ENCODE assay signal across 9 cellular contexts in genomic region chr14:91870001-91870400, GRCh38. TPM values are rescaled to one million over a fixed set of nuclear protein-coding genes. Genes with fewer than 3 reads are reported as not detected.
DNase-seq lines count a peak whose midpoint lies in the region; ATAC-seq and TF ChIP-seq lines count a peak whose summit lies in the region.
"Had no signal": no experiment of that assay in that cellular context is flagged by ENCODE, and none has a peak within 500 bp of the region (broad histone marks: within the 10 kb centered on the region; RNA-seq: fewer than 3 reads in every experiment).

No MANE protein-coding gene starts in this region.

- H3K4ac ChIP-seq in trophoblast cell (ENCODE audit: low read depth, low read length) = no peak overlapping the region

- no peaks in the 10 kb centered on the region for H3K36me3 ChIP-seq in CD4-positive, alpha-beta memory T cell (ENCODE audit: insufficient read depth, low read length)
- H3K36me3 ChIP-seq in trophoblast cell (ENCODE audit: control insufficient read depth in 1 of 2, insufficient read depth in 2 of 2, low read length in 2 of 2) = peaks cover 2 to 4% of the 10 kb centered on the region in 2 experiments

- no peak overlapping the region for H2BK12ac ChIP-seq in trophoblast cell (ENCODE audit: low read length)

- no peak for TF ChIP-seq CTCF in omental fat pad (IDR thresholded peaks at IDR 0.05)

- no peaks in the 10 kb centered on the region for H3K79me2 ChIP-seq in trophoblast cell (ENCODE audit: control insufficient read depth, insufficient read depth, low read length, poor library complexity)

- CTCF ChIA-PET in CD4-positive, alpha-beta memory T cell (lab: Charles Lee; ENCODE audit: partially characterized antibody) = interaction anchor here (1.2 to 1.3 kb wide), 2 partner anchors 25 to 26 kb away, joined by 3 read pairs; no protein-coding TSS in a partner anchor

- H3K9me3 ChIP-seq in CD4-positive, alpha-beta memory T cell (ENCODE audit: control insufficient read depth in 1 of 2, low read length in 2 of 2) = no peaks in the 10 kb centered on the region
- H3K9me3 ChIP-seq in T-helper 17 cell (ENCODE audit: control insufficient read depth, low read length, poor library complexity, severe bottlenecking) = no peaks in the 10 kb centered on the region
- H3K9me3 ChIP-seq in trophoblast cell (ENCODE audit: insufficient read depth, low read depth, low read length) = peaks cover 10% of the 10 kb centered on the region

- no peak overlapping the region for H2BK5ac ChIP-seq in trophoblast cell (ENCODE audit: low read depth, low read length, poor library complexity)

- peak overlapping the region; percentile 74 to 99 (median 86) for H3K4me3 Mint-ChIP-seq in CD4-positive, alpha-beta memory T cell
- peak overlapping the region; percentile 89 for H3K4me3 Mint-ChIP-seq in T-helper 17 cell
- H3K4me3 Mint-ChIP-seq in activated naive CD8-positive, alpha-beta T cell treated with anti-CD3 and anti-CD28 coated beads, Interleukin-2, amount 10 ng/mL, durations not matched to agents 7 days and 5 days = peak overlapping the region; percentile 80

- ATAC-seq in T-helper 17 cell (peak; percentile 61), omental fat pad (ENCODE audit: low FRiP score) (no peak), HG03135 (IDR thresholded peaks at IDR 0.05; ENCODE audit: unreplicated experiment) (no peak)
- ATAC-seq in activated naive CD8-positive, alpha-beta T cell treated with anti-CD3 and anti-CD28 coated beads, Interleukin-2, amount 10 ng/mL, durations not matched to agents 7 days and 5 days (ENCODE audit: low read depth) = peak; percentile 35

- no peak overlapping the region for H3K4me2 ChIP-seq in trophoblast cell (ENCODE audit: low read length)

- H3K27ac ChIP-seq in CD4-positive, alpha-beta memory T cell (ENCODE audit: low read depth, low read length) = peak overlapping the region; percentile 79
- no peak overlapping the region for H3K27ac ChIP-seq in trophoblast cell (ENCODE audit: low read depth, low read length)
- H3K27ac ChIP-seq: SK-N-MC had no signal

- no peaks in the 10 kb centered on the region for H3K27me3 ChIP-seq in CD4-positive, alpha-beta memory T cell (ENCODE audit: insufficient read depth, low read length)
- no peaks in the 10 kb centered on the region for H3K27me3 ChIP-seq in trophoblast cell (ENCODE audit: insufficient read depth, low read length)

- H3K14ac ChIP-seq in trophoblast cell (ENCODE audit: low read length) = no peak overlapping the region

- intact Hi-C loops in CD4-positive, alpha-beta memory T cell (cut with micrococcal nuclease) = loop anchor here (5.0 to 10.0 kb wide), 3 partner anchors 555 to 1485 kb away; no protein-coding TSS in a partner anchor

- H4K12ac ChIP-seq in trophoblast cell (ENCODE audit: low read depth, low read length) = no peak overlapping the region

- peak; percentile 80 to 93 (median 82) for DNase-seq in CD4-positive, alpha-beta memory T cell
- DNase-seq in T-helper 17 cell (peak; percentile 36 to 62 (median 54)), trophoblast cell (no peak), COLO829 (ENCODE audit: low spot score) (no peak), ecto neural progenitor cell (ENCODE audit: low spot score) (no peak), omental fat pad (ENCODE audit: low spot score) (no peak)
- peak; percentile 53 for DNase-seq in activated naive CD8-positive, alpha-beta T cell treated with anti-CD3 and anti-CD28 coated beads, Interleukin-2, amount 10 ng/mL, durations not matched to agents 7 days and 5 days

- peaks cover 56 to 96% (median 71%) of the 10 kb centered on the region in 4 donors for H3K4me1 Mint-ChIP-seq in CD4-positive, alpha-beta memory T cell
- H3K4me1 Mint-ChIP-seq in T-helper 17 cell = peaks cover 75% of the 10 kb centered on the region
- peaks cover 88% of the 10 kb centered on the region for H3K4me1 Mint-ChIP-seq in activated naive CD8-positive, alpha-beta T cell treated with anti-CD3 and anti-CD28 coated beads, Interleukin-2, amount 10 ng/mL, durations not matched to agents 7 days and 5 days

- H3K9ac ChIP-seq in trophoblast cell (ENCODE audit: low read length) = no peak overlapping the region

- H3K4me1 ChIP-seq in CD4-positive, alpha-beta memory T cell (ENCODE audit: insufficient read depth, low read length) = peaks cover 78% of the 10 kb centered on the region
- peaks cover 0 to 5% of the 10 kb centered on the region in 2 experiments for H3K4me1 ChIP-seq in trophoblast cell (ENCODE audit: control insufficient read depth in 1 of 2, insufficient read depth in 2 of 2, low read length in 2 of 2)

- peak overlapping the region; percentile 95 to 100 (median 98) for H3K27ac Mint-ChIP-seq in CD4-positive, alpha-beta memory T cell
- H3K27ac Mint-ChIP-seq in T-helper 17 cell = peak overlapping the region; percentile 100
- H3K27ac Mint-ChIP-seq in activated naive CD8-positive, alpha-beta T cell treated with anti-CD3 and anti-CD28 coated beads, Interleukin-2, amount 10 ng/mL, durations not matched to agents 7 days and 5 days = peak overlapping the region; percentile 92

- no CpG with 5 or more reads among the region's 16 CpGs for WGBS in trophoblast cell (ENCODE audit: extremely low coverage, insufficient coverage, insufficient read length)

- POLR2A ChIA-PET in CD4-positive, alpha-beta memory T cell (lab: Charles Lee; ENCODE audit: partially characterized antibody) = interaction anchor here (0.6 to 4.8 kb wide), 13 partner anchors 12 to 68 kb away, joined by 3 to 99 read pairs (median 3); no protein-coding TSS in a partner anchor
- POLR2A ChIA-PET in activated naive CD8-positive, alpha-beta T cell treated with anti-CD3 and anti-CD28 coated beads, Interleukin-2, amount 10 ng/mL, durations not matched to agents 7 days and 5 days (lab: Charles Lee) = interaction anchor here (0.6 to 1.7 kb wide), 4 partner anchors 9 to 26 kb away, joined by 3 to 7 read pairs (median 3); no protein-coding TSS in a partner anchor

- H3K27me3 Mint-ChIP-seq in CD4-positive, alpha-beta memory T cell = no peaks in the 10 kb centered on the region
- H3K27me3 Mint-ChIP-seq in T-helper 17 cell = no peaks in the 10 kb centered on the region
- H3K27me3 Mint-ChIP-seq in activated naive CD8-positive, alpha-beta T cell treated with anti-CD3 and anti-CD28 coated beads, Interleukin-2, amount 10 ng/mL, durations not matched to agents 7 days and 5 days = no peaks in the 10 kb centered on the region

- no peak overlapping the region for H4K8ac ChIP-seq in trophoblast cell (ENCODE audit: low read depth, low read length)

- H3K9me3 Mint-ChIP-seq in CD4-positive, alpha-beta memory T cell = no peaks in the 10 kb centered on the region
- no peaks in the 10 kb centered on the region for H3K9me3 Mint-ChIP-seq in activated naive CD8-positive, alpha-beta T cell treated with anti-CD3 and anti-CD28 coated beads, Interleukin-2, amount 10 ng/mL, durations not matched to agents 7 days and 5 days

- peak overlapping the region; percentile 24 to 27 for H3K4me3 ChIP-seq in CD4-positive, alpha-beta memory T cell (ENCODE audit: low read length in 2 of 2)
- H3K4me3 ChIP-seq in trophoblast cell (ENCODE audit: low read depth, low read length) = no peak overlapping the region
- H3K4me3 ChIP-seq: SK-N-MC had no signal

- no peak overlapping the region for H2AFZ ChIP-seq in trophoblast cell (ENCODE audit: insufficient read depth, low read length, poor library complexity)

- no peaks in the 10 kb centered on the region for H3K79me1 ChIP-seq in trophoblast cell (ENCODE audit: low read length)

- no peak overlapping the region for H2BK120ac ChIP-seq in trophoblast cell (ENCODE audit: insufficient read depth, low read length, poor library complexity)

- H4K91ac ChIP-seq in trophoblast cell (ENCODE audit: low read depth, low read length) = peak overlapping the region; percentile 24

- no peak overlapping the region for H2AK5ac ChIP-seq in trophoblast cell (ENCODE audit: low read length)

- H3K18ac ChIP-seq in trophoblast cell (ENCODE audit: low read length) = no peak overlapping the region

- H3K23ac ChIP-seq in trophoblast cell (ENCODE audit: low read length) = no peak overlapping the region

- peaks cover 2 to 16% of the 10 kb centered on the region in 2 donors for H3K36me3 Mint-ChIP-seq in CD4-positive, alpha-beta memory T cell
- peaks cover 2% of the 10 kb centered on the region for H3K36me3 Mint-ChIP-seq in T-helper 17 cell (ENCODE audit: low read depth)
- peaks cover 3% of the 10 kb centered on the region for H3K36me3 Mint-ChIP-seq in activated naive CD8-positive, alpha-beta T cell treated with anti-CD3 and anti-CD28 coated beads, Interleukin-2, amount 10 ng/mL, durations not matched to agents 7 days and 5 days

RNA-seq across cellular contexts. Expression of gene TC2N, which starts 2.7 kb away (rescaled TPM):
- 100 to 1,000 TPM; 320 to 325 TPM for total RNA-seq in CD4-positive, alpha-beta memory T cell
- polyA plus RNA-seq in CD4-positive, alpha-beta memory T cell = 100 to 1,000 TPM; 234 to 261 TPM
- 100 to 1,000 TPM; 178 to 214 TPM for total RNA-seq in T-helper 17 cell
- 100 to 1,000 TPM; 163 to 181 TPM for total RNA-seq in activated naive CD8-positive, alpha-beta T cell treated with anti-CD3 and anti-CD28 coated beads, Interleukin-2, amount 10 ng/mL, durations not matched to agents 7 days and 5 days
- polyA plus RNA-seq in trophoblast cell (2013) = 12.1 and 12.5 TPM in 2 replicates
- 100 to 1,000 TPM in 1 of 4 donors, 10 to 100 TPM in 3; 26.8 to 106 (median 49.3) TPM for total RNA-seq in omental fat pad

Comparison
In these comparisons a context has a peak if more than half of its experiments do, and no peak if none do; other contexts are left out.
1. DNase-seq: peak in CD4-positive, alpha-beta memory T cell (5 of 5), T-helper 17 cell (3 of 3) and activated naive CD8-positive, alpha-beta T cell treated with anti-CD3 and anti-CD28 coated beads, Interleukin-2, amount 10 ng/mL, durations not matched to agents 7 days and 5 days (single experiment); none in trophoblast cell (0 of 2), COLO829 (single experiment), ecto neural progenitor cell (single experiment) and omental fat pad (single experiment).
2. ATAC-seq: peak in T-helper 17 cell (single experiment) and activated naive CD8-positive, alpha-beta T cell treated with anti-CD3 and anti-CD28 coated beads, Interleukin-2, amount 10 ng/mL, durations not matched to agents 7 days and 5 days (single experiment); none in omental fat pad (single experiment) and HG03135 (single experiment).
3. Peak in every context shown above with its lines, with median percentiles within 50 percentile points of each other: H3K27ac Mint-ChIP-seq and H3K4me3 Mint-ChIP-seq.